Comparison of ENCODE assay signal across 8 cellular contexts in genomic region chr20:36384022-36384619, GRCh38.
DNase-seq lines count a peak whose midpoint lies in the region; ATAC-seq and TF ChIP-seq lines count a peak whose summit lies in the region.

No MANE protein-coding gene starts in this region.

- H3K9me3 ChIP-seq in MM.1S (replicated peaks; ENCODE audit: insufficient read depth, low read length) = no peaks in the 10 kb centered on the region

- H3K27ac ChIP-seq in MM.1S (ENCODE audit: low read length) = no peak overlapping the region

- H3K4me3 Mint-ChIP-seq in glutamatergic neuron (ENCODE audit: unreplicated experiment) = no peak overlapping the region

- H3K4me2 ChIP-seq in MM.1S (ENCODE audit: low read depth, low read length) = no peak overlapping the region

- H3K27me3 ChIP-seq in MM.1S (replicated peaks; ENCODE audit: insufficient read depth, low read length) = peaks cover 60% of the 10 kb centered on the region

- no peak overlapping the region for H3K27ac Mint-ChIP-seq in glutamatergic neuron (ENCODE audit: unreplicated experiment)

- H3K27me3 Mint-ChIP-seq in glutamatergic neuron (ENCODE audit: unreplicated experiment) = peaks cover 14% of the 10 kb centered on the region

- peaks cover 7% of the 10 kb centered on the region for H3K4me1 Mint-ChIP-seq in glutamatergic neuron (ENCODE audit: low read depth, unreplicated experiment)

- H3K9ac ChIP-seq in MM.1S (ENCODE audit: low read length) = no peak overlapping the region

- ATAC-seq in HG03520 (IDR thresholded peaks at IDR 0.05; ENCODE audit: unreplicated experiment) = no peak
- ATAC-seq in HG03108 (IDR thresholded peaks at IDR 0.05; ENCODE audit: unreplicated experiment) = no peak

- no peaks in the 10 kb centered on the region for H4K20me1 ChIP-seq in MM.1S (ENCODE audit: insufficient read depth, low read length)

- no peaks in the 10 kb centered on the region for H3K36me3 ChIP-seq in MM.1S (replicated peaks; ENCODE audit: insufficient read depth, low read length)

- TF ChIP-seq CTCF in MM.1S (IDR thresholded peaks at IDR 0.05; ENCODE audit: low read length) (peak; percentile 34), glutamatergic neuron (IDR thresholded peaks at IDR 0.05; ENCODE audit: partially characterized antibody, unreplicated experiment) (no peak)

- no peaks in the 10 kb centered on the region for H3K9me2 ChIP-seq in MM.1S (replicated peaks; ENCODE audit: insufficient read depth, low read length)

- H3K9me3 Mint-ChIP-seq in glutamatergic neuron (ENCODE audit: unreplicated experiment) = peaks cover 5% of the 10 kb centered on the region

- H3K79me2 ChIP-seq in MM.1S (ENCODE audit: low read length) = no peaks in the 10 kb centered on the region

- H2AFZ ChIP-seq in MM.1S (ENCODE audit: low read length) = no peak overlapping the region

- no peaks in the 10 kb centered on the region for H3K4me1 ChIP-seq in MM.1S (ENCODE audit: low read length)

- DNase-seq in EH (ENCODE audit: low read depth) (peak; percentile 52), MM.1S (peak; percentile 45), kidney tubule cell (ENCODE audit: low spot score) (peak; percentile 17), NCI-H510A treated with DMSO at 0.1 percent for 48 hours (lab: John Stamatoyannopoulos, UW) (no peak), glutamatergic neuron (no peak)
- DNase-seq in activated T-cell treated with anti-CD3 and anti-CD28 coated beads, Interleukin-2, amount 50 U/mL, for 48 hours = peak; percentile 62 to 67

- no peaks in the 10 kb centered on the region for H3F3A ChIP-seq in MM.1S (ENCODE audit: insufficient read depth, low read length)

- no peaks in the 10 kb centered on the region for H3K36me3 Mint-ChIP-seq in glutamatergic neuron (ENCODE audit: unreplicated experiment)

- no peak overlapping the region for H3K4me3 ChIP-seq in MM.1S (ENCODE audit: low read length)

Comparison
In these comparisons a context has a peak if more than half of its experiments do, and no peak if none do; other contexts are left out.
1. DNase-seq: peak in EH (single experiment), MM.1S (single experiment), activated T-cell treated with anti-CD3 and anti-CD28 coated beads, Interleukin-2, amount 50 U/mL, for 48 hours (2 of 2) and kidney tubule cell (single experiment); none in NCI-H510A treated with DMSO at 0.1 percent for 48 hours (single experiment) and glutamatergic neuron (single experiment).